Comparison of ENCODE assay signal across 2 cellular contexts in genomic region chr6:139250296-139251274, GRCh38.
TF ChIP-seq lines count a peak whose summit lies in the region.

No MANE protein-coding gene starts in this region.

TF ChIP-seq in GM23338, 12 proteins besides CTCF, POLR2A, EP300 and RAD21:
- TF ChIP-seq, protein P1, sequence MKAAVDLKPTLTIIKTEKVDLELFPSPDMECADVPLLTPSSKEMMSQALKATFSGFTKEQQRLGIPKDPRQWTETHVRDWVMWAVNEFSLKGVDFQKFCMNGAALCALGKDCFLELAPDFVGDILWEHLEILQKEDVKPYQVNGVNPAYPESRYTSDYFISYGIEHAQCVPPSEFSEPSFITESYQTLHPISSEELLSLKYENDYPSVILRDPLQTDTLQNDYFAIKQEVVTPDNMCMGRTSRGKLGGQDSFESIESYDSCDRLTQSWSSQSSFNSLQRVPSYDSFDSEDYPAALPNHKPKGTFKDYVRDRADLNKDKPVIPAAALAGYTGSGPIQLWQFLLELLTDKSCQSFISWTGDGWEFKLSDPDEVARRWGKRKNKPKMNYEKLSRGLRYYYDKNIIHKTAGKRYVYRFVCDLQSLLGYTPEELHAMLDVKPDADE (IDR thresholded peaks at IDR 0.05) = no peak
- TF ChIP-seq EZH2 (IDR thresholded peaks at IDR 0.05; ENCODE audit: low read depth, unreplicated experiment) (no peak), POLR2AphosphoS5 (IDR thresholded peaks at IDR 0.05; ENCODE audit: low read depth) (no peak), CREB1 (CRISPR knock-in tag; IDR thresholded peaks at IDR 0.05; ENCODE audit: low read depth) (no peak), ZNF114 (CRISPR knock-in tag; IDR thresholded peaks at IDR 0.05) (no peak), NANOG (IDR thresholded peaks at IDR 0.05; ENCODE audit: borderline replicate concordance) (no peak), STAT1 (IDR thresholded peaks at IDR 0.05; ENCODE audit: unreplicated experiment) (no peak), ZNF462 (CRISPR knock-in tag; IDR thresholded peaks at IDR 0.05) (no peak), JUNB (IDR thresholded peaks at IDR 0.05; ENCODE audit: unreplicated experiment) (no peak), ZNF331 (CRISPR knock-in tag; IDR thresholded peaks at IDR 0.05; ENCODE audit: low read depth) (no peak), EZH2phosphoT487 (IDR thresholded peaks at IDR 0.05; ENCODE audit: unreplicated experiment) (no peak)
- TF ChIP-seq, protein P2, sequence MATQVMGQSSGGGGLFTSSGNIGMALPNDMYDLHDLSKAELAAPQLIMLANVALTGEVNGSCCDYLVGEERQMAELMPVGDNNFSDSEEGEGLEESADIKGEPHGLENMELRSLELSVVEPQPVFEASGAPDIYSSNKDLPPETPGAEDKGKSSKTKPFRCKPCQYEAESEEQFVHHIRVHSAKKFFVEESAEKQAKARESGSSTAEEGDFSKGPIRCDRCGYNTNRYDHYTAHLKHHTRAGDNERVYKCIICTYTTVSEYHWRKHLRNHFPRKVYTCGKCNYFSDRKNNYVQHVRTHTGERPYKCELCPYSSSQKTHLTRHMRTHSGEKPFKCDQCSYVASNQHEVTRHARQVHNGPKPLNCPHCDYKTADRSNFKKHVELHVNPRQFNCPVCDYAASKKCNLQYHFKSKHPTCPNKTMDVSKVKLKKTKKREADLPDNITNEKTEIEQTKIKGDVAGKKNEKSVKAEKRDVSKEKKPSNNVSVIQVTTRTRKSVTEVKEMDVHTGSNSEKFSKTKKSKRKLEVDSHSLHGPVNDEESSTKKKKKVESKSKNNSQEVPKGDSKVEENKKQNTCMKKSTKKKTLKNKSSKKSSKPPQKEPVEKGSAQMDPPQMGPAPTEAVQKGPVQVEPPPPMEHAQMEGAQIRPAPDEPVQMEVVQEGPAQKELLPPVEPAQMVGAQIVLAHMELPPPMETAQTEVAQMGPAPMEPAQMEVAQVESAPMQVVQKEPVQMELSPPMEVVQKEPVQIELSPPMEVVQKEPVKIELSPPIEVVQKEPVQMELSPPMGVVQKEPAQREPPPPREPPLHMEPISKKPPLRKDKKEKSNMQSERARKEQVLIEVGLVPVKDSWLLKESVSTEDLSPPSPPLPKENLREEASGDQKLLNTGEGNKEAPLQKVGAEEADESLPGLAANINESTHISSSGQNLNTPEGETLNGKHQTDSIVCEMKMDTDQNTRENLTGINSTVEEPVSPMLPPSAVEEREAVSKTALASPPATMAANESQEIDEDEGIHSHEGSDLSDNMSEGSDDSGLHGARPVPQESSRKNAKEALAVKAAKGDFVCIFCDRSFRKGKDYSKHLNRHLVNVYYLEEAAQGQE (IDR thresholded peaks at IDR 0.05; ENCODE audit: unreplicated experiment) = no peak

TF ChIP-seq in GM12878, 131 proteins besides CTCF, POLR2A, EP300 and RAD21 (continued from another document):
- TF ChIP-seq NR2F1 (conservative IDR thresholded peaks at IDR 0.05) = no peak
- TF ChIP-seq, protein P3, sequence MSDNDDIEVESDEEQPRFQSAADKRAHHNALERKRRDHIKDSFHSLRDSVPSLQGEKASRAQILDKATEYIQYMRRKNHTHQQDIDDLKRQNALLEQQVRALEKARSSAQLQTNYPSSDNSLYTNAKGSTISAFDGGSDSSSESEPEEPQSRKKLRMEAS (IDR thresholded peaks at IDR 0.05; ENCODE audit: low read depth, low read length) = peak; percentile 36; the same call in 1 of the 2 replicates
- 0 out of 2 replicates have a peak, but pooled peaks have one; percentile 13 for TF ChIP-seq CREB1 (IDR thresholded peaks at IDR 0.05; ENCODE audit: low read depth)
- 0 out of 2 replicates have a peak, but pooled peaks have one; percentile 60 for TF ChIP-seq SMARCA5 (IDR thresholded peaks at IDR 0.05)
